In the genomic region with DNA sequence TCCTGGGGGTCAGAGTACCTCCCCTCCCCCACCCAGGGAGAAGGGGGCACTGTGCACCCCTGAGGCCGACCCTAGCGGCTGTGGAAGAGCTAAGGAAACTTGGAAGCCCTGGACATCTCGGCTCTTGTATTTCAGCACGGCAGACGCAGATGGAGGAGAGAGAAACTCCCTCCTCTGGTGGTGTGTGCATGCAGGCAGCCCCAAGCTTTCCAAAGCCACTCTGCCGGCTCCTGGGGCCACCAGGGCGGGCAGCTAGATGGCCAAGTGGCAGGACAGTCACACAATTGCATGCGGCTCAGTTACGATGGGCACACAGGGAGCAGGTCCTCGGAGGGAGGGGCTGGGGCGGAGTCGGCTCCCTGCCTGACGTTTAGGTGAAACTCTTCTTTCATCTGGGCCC, we compare ENCODE assay signal across 1 cellular context.
TF ChIP-seq lines count a peak whose summit lies in the region.

No MANE protein-coding gene starts in this region.

TF ChIP-seq in GM23338, 12 proteins besides CTCF, POLR2A, EP300 and RAD21 (continued from another document):
- TF ChIP-seq, protein P1, sequence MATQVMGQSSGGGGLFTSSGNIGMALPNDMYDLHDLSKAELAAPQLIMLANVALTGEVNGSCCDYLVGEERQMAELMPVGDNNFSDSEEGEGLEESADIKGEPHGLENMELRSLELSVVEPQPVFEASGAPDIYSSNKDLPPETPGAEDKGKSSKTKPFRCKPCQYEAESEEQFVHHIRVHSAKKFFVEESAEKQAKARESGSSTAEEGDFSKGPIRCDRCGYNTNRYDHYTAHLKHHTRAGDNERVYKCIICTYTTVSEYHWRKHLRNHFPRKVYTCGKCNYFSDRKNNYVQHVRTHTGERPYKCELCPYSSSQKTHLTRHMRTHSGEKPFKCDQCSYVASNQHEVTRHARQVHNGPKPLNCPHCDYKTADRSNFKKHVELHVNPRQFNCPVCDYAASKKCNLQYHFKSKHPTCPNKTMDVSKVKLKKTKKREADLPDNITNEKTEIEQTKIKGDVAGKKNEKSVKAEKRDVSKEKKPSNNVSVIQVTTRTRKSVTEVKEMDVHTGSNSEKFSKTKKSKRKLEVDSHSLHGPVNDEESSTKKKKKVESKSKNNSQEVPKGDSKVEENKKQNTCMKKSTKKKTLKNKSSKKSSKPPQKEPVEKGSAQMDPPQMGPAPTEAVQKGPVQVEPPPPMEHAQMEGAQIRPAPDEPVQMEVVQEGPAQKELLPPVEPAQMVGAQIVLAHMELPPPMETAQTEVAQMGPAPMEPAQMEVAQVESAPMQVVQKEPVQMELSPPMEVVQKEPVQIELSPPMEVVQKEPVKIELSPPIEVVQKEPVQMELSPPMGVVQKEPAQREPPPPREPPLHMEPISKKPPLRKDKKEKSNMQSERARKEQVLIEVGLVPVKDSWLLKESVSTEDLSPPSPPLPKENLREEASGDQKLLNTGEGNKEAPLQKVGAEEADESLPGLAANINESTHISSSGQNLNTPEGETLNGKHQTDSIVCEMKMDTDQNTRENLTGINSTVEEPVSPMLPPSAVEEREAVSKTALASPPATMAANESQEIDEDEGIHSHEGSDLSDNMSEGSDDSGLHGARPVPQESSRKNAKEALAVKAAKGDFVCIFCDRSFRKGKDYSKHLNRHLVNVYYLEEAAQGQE (IDR thresholded peaks at IDR 0.05; ENCODE audit: unreplicated experiment) = no peak
- TF ChIP-seq CREB1 (CRISPR knock-in tag; IDR thresholded peaks at IDR 0.05; ENCODE audit: low read depth) (no peak), POLR2AphosphoS5 (IDR thresholded peaks at IDR 0.05; ENCODE audit: low read depth) (no peak), EZH2 (IDR thresholded peaks at IDR 0.05; ENCODE audit: low read depth, unreplicated experiment) (no peak)
